In genomic region chr9:21994526-21994995, GRCh38 we compare ENCODE assay signal across 8 cellular contexts. TPM values are rescaled to one million over a fixed set of nuclear protein-coding genes. Genes with fewer than 3 reads are reported as not detected.
DNase-seq lines count a peak whose midpoint lies in the region; ATAC-seq, FAIRE-seq and TF ChIP-seq lines count a peak whose summit lies in the region.

CDKN2B-AS1 (plus strand) TSS chr9:21994791.

- H3K9ac ChIP-seq in ES-I3 (ENCODE audit: low read depth, low read length) (peak within 1 kb of the TSS; percentile 79; the same call in 1 of the 2 replicates), PC-3 (ENCODE audit: low read length) (peak within 1 kb of the TSS; percentile 99), astrocyte (ENCODE audit: low read length) (peak within 1 kb of the TSS; percentile 98), iPS-18a (ENCODE audit: low read length) (no peak within 1 kb of the TSS)

- H3F3A ChIP-seq in PC-3 (ENCODE audit: low read length, unreplicated experiment) = no peaks in the 10 kb centered on the region

- peak within 1 kb of the TSS; percentile 98 for H3K4me3 Mint-ChIP-seq in astrocyte (ENCODE audit: unreplicated experiment)

- peak within 1 kb of the TSS; percentile 89 for H3K27ac ChIP-seq in PC-3 (ENCODE audit: low read length)
- H3K27ac ChIP-seq in astrocyte (ENCODE audit: low read depth, low read length) = peak within 1 kb of the TSS; percentile 93
- no peak within 1 kb of the TSS for H3K27ac ChIP-seq in iPS-18a (ENCODE audit: low read length)

- peaks cover 23% of the 10 kb centered on the region for H3K27me3 Mint-ChIP-seq in astrocyte (ENCODE audit: low read depth, unreplicated experiment)

- H3K27me3 ChIP-seq in PC-3 (ENCODE audit: low read length) (no peaks in the 10 kb centered on the region), astrocyte (ENCODE audit: insufficient read depth, low read length) (no peaks in the 10 kb centered on the region), iPS-18a (ENCODE audit: control insufficient read depth, insufficient read depth, low read length) (peaks cover 98% of the 10 kb centered on the region)

- DNase-seq in HUDEP-2 (lab: John Stamatoyannopoulos, UW; ENCODE audit: unreplicated experiment in 76 of 76) (peak in 68 of 76 experiments; percentile 17 to 90 (median 79)), PC-3 (peak; percentile 78), astrocyte (ENCODE audit: low read depth) (peak; percentile 75), skeletal muscle cell (ENCODE audit: low read depth) (no peak), 8988T (no peak)

- peaks cover 3% of the 10 kb centered on the region for H3K9me3 Mint-ChIP-seq in astrocyte (ENCODE audit: unreplicated experiment)

- ATAC-seq in GM21529 (IDR thresholded peaks at IDR 0.05; ENCODE audit: unreplicated experiment) (peak; percentile 50), PC-3 (peak; percentile 64)

- POLR2A ChIA-PET in PC-3 (lab: Charles Lee; ENCODE audit: unreplicated experiment) = interaction anchor here (1.0 kb wide), 1 partner anchor 93 kb away, joined by 3 read pairs; no protein-coding TSS in a partner anchor

- peak within 1 kb of the TSS; percentile 79 for H2AFZ ChIP-seq in PC-3 (ENCODE audit: low read length)
- peak within 1 kb of the TSS; percentile 82 for H2AFZ ChIP-seq in astrocyte (ENCODE audit: low read depth, low read length)

- CTCF ChIA-PET in PC-3 (lab: Charles Lee) = interaction anchor here (0.6 to 0.7 kb wide), 3 partner anchors 12 to 313 kb away, joined by 3 to 9 read pairs (median 3); no protein-coding TSS in a partner anchor

- peaks cover 17% of the 10 kb centered on the region for H3K4me1 Mint-ChIP-seq in astrocyte (ENCODE audit: low read depth, unreplicated experiment)

- H3K9me3 ChIP-seq in ES-I3 (ENCODE audit: control insufficient read depth, insufficient read depth, low read length) (no peaks in the 10 kb centered on the region), PC-3 (ENCODE audit: low read length) (no peaks in the 10 kb centered on the region), astrocyte (ENCODE audit: insufficient read depth, low read depth, low read length) (peaks cover 2% of the 10 kb centered on the region), iPS-18a (ENCODE audit: control insufficient read depth, low read depth, low read length) (no peaks in the 10 kb centered on the region)

- no peaks in the 10 kb centered on the region for H3K9me2 ChIP-seq in PC-3 (replicated peaks; ENCODE audit: low read length)

- peaks cover 8% of the 10 kb centered on the region for H3K36me3 Mint-ChIP-seq in astrocyte (ENCODE audit: low read depth, unreplicated experiment)

- 0 out of 2 replicates have a peak, but pooled peaks cover 4% of the 10 kb centered on the region for H4K20me1 ChIP-seq in PC-3 (ENCODE audit: low read length)
- H4K20me1 ChIP-seq in astrocyte (ENCODE audit: insufficient read depth, low read length) = peaks cover 1% of the 10 kb centered on the region

- no TSS peak for BruUV-seq in PC-3 (replicated peaks; lab: Mats Ljungman, UMichigan)

- peak; percentile 22; the same call in 1 of the 2 replicates for TF ChIP-seq CTCF in PC-3 (conservative IDR thresholded peaks at IDR 0.05; ENCODE audit: low read depth, low read length)
- no peak for TF ChIP-seq CTCF in astrocyte (IDR thresholded peaks at IDR 0.05; ENCODE audit: insufficient read depth, low read depth, low read length)

- no peak for FAIRE-seq in astrocyte (lab: Jason Lieb, UNC)

- H3K36me3 ChIP-seq in ES-I3 (ENCODE audit: insufficient read depth, low read length) = no peaks in the 10 kb centered on the region
- peaks cover 6% of the 10 kb centered on the region for H3K36me3 ChIP-seq in PC-3 (ENCODE audit: low read depth, low read length)
- no peaks in the 10 kb centered on the region for H3K36me3 ChIP-seq in astrocyte (ENCODE audit: insufficient read depth, low read length)
- H3K36me3 ChIP-seq in iPS-18a (ENCODE audit: control insufficient read depth, low read depth, low read length) = no peaks in the 10 kb centered on the region

- H3K27ac Mint-ChIP-seq in astrocyte (ENCODE audit: unreplicated experiment) = peak within 1 kb of the TSS; percentile 92

- H3K4me3 ChIP-seq in PC-3 (ENCODE audit: low read length) (peak within 1 kb of the TSS; percentile 96), astrocyte (ENCODE audit: insufficient read depth, low read depth, low read length) (peak within 1 kb of the TSS; percentile 90), iPS-18a (ENCODE audit: low read length) (peak within 1 kb of the TSS; percentile 74), skeletal muscle cell (ENCODE audit: low read depth, low read length) (peak within 1 kb of the TSS; percentile 91)

- intact Hi-C loops in PC-3 (cut with micrococcal nuclease) = loop anchor here (5.0 to 10.0 kb wide), 2 partner anchors 162 to 450 kb away; partner anchors contain the start of gene DMRTA1

- H3K79me2 ChIP-seq in PC-3 (ENCODE audit: low read length) (peaks cover 90% of the 10 kb centered on the region), astrocyte (ENCODE audit: insufficient read depth, low read length) (peaks cover 92% of the 10 kb centered on the region)

- H3K4me2 ChIP-seq in PC-3 (ENCODE audit: low read length) = peak within 1 kb of the TSS; percentile 98
- peak within 1 kb of the TSS; percentile 98 for H3K4me2 ChIP-seq in astrocyte (ENCODE audit: low read length)

- H3K4me1 ChIP-seq in ES-I3 (ENCODE audit: insufficient read depth, low read length) = peaks cover 19% of the 10 kb centered on the region
- peaks cover 31% of the 10 kb centered on the region for H3K4me1 ChIP-seq in PC-3 (ENCODE audit: insufficient read depth, low read length)
- peaks cover 31% of the 10 kb centered on the region for H3K4me1 ChIP-seq in astrocyte (ENCODE audit: insufficient read depth, low read length)
- peaks cover 28% of the 10 kb centered on the region for H3K4me1 ChIP-seq in iPS-18a (ENCODE audit: control insufficient read depth, low read depth, low read length)

RNA-seq across cellular contexts. Expression of gene CDKN2B-AS1, which starts in this region (rescaled TPM):
- total RNA-seq in PC-3 (2014; rRNA removed) (0.40 and 2.0 TPM in 2 replicates), astrocyte (2.3 TPM in 2 replicates)

Comparison
In these comparisons a context has a peak if more than half of its experiments do, and no peak if none do; other contexts are left out.
1. DNase-seq: peak in HUDEP-2 (68 of 76), PC-3 (single experiment) and astrocyte (single experiment); none in skeletal muscle cell (single experiment) and 8988T (single experiment).
2. Peak in every context shown above with its lines, with median percentiles within 50 percentile points of each other: H3K4me3 ChIP-seq.